1 cellular context compared by ENCODE assay signal in genomic region chr21:17386498-17386897, GRCh38.
TF ChIP-seq lines count a peak whose summit lies in the region.

No MANE protein-coding gene starts in this region.

TF ChIP-seq in WTC11, 78 proteins besides CTCF, POLR2A, EP300 and RAD21 (continued from another document):
- TF ChIP-seq PREB (CRISPR knock-in tag; IDR thresholded peaks at IDR 0.05; ENCODE audit: borderline replicate concordance), result no peak
- no peak for TF ChIP-seq IRF1 (CRISPR knock-in tag; IDR thresholded peaks at IDR 0.05)
- no peak for TF ChIP-seq ZNF219 (CRISPR knock-in tag; IDR thresholded peaks at IDR 0.05; ENCODE audit: borderline replicate concordance)
- no peak for TF ChIP-seq NR1H2 (CRISPR knock-in tag; IDR thresholded peaks at IDR 0.05)
- no peak for TF ChIP-seq ERG (CRISPR knock-in tag; IDR thresholded peaks at IDR 0.05)
- no peak for TF ChIP-seq AFF4 (CRISPR knock-in tag; IDR thresholded peaks at IDR 0.05; ENCODE audit: borderline replicate concordance)
TF ChIP-seq in WTC11: peak in this region for 0.
